In genomic region chr14:104075530-104076151, GRCh38 we compare ENCODE assay signal across 1 cellular context.
TF ChIP-seq lines count a peak whose summit lies in the region.

No MANE protein-coding gene starts in this region.

TF ChIP-seq in H1, 55 proteins besides CTCF, POLR2A, EP300 and RAD21:
- TF ChIP-seq TAF1 (IDR thresholded peaks at IDR 0.05; ENCODE audit: low read depth, low read length) (no peak), MAX (IDR thresholded peaks at IDR 0.05) (no peak), CHD2 (IDR thresholded peaks at IDR 0.05; ENCODE audit: low read length) (no peak), HDAC2 (IDR thresholded peaks at IDR 0.05; ENCODE audit: borderline replicate concordance in 1 of 2, low read depth in 2 of 2, low read length in 2 of 2) (no peak)
TF ChIP-seq in H1: peak in this region for 0.
